ENCODE assay signal across 13 cellular contexts in the genomic region with DNA sequence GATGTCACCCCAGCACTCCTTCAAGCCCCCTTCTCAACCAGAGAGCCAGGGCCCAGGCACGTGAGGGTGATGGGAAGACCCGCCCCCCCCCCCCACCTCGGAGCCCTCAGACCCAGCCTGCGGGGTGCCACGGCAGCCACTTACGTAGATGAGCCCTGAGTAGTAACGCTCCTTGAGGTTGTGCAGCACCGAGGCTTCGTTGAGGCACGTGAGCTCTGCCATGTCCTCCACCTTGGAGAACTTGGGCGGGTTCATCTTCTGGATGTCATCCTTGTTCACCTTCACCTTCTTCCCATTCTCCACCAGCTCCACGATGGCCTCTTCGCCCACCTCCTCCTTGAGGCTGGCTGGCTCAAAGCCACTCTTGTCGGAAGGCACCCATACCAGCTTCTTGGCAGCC. TPM values are rescaled to one million over a fixed set of nuclear protein-coding genes. Genes with fewer than 3 reads are reported as not detected.
DNase-seq lines count a peak whose midpoint lies in the region; ATAC-seq and TF ChIP-seq lines count a peak whose summit lies in the region.
"Had no signal": no experiment of that assay in that cellular context is flagged by ENCODE, and none has a peak within 500 bp of the region (broad histone marks: within the 10 kb centered on the region; RNA-seq: fewer than 3 reads in every experiment).

No MANE protein-coding gene starts in this region.

- peak overlapping the region; percentile 91 for H3K27ac ChIP-seq in cardiac muscle cell
- peak overlapping the region; percentile 96 for H3K27ac ChIP-seq in muscle layer of colon (ENCODE audit: low read depth, low read length)
- peak overlapping the region; percentile 96 to 100 (median 98) for H3K27ac ChIP-seq in transverse colon
- H3K27ac ChIP-seq: BLaER1 treated with 17β-estradiol and CSF1 and Interleukin-3, amounts not matched to agents 10 nM and 100 nM; KMS-11 had no signal

- no peaks in the 10 kb centered on the region for H3K27me3 Mint-ChIP-seq in activated naive CD8-positive, alpha-beta T cell treated with anti-CD3 and anti-CD28 coated beads, Interleukin-2, amount 10 ng/mL, durations not matched to agents 7 days and 5 days

- no peaks in the 10 kb centered on the region for H3K9me3 Mint-ChIP-seq in activated naive CD8-positive, alpha-beta T cell treated with anti-CD3 and anti-CD28 coated beads, Interleukin-2, amount 10 ng/mL, durations not matched to agents 7 days and 5 days

- peaks cover 63% of the 10 kb centered on the region for H3K4me1 Mint-ChIP-seq in activated naive CD8-positive, alpha-beta T cell treated with anti-CD3 and anti-CD28 coated beads, Interleukin-2, amount 10 ng/mL, durations not matched to agents 7 days and 5 days

- in situ Hi-C loops in transverse colon (cut with MboI; ENCODE audit: low pct_ligation_motif_present in 1 of 4, low pct_unique_long_range_greater_than_20kb in 1 of 4, low sequenced_read_pairs in 3 of 4) = loop anchor here in 1 of 4 donors (10.0 kb wide), 1 partner anchor 64 kb away; no protein-coding TSS in a partner anchor

- POLR2A ChIA-PET in activated naive CD8-positive, alpha-beta T cell treated with anti-CD3 and anti-CD28 coated beads, Interleukin-2, amount 10 ng/mL, durations not matched to agents 7 days and 5 days (lab: Charles Lee) = interaction anchor here (0.8 to 1.1 kb wide), 4 partner anchors 15 to 133 kb away, joined by 3 to 4 read pairs (median 4); no protein-coding TSS in a partner anchor

- TF ChIP-seq POLR2A in transverse colon (IDR thresholded peaks at IDR 0.05) = no peak

- H3K4me3 ChIP-seq in cardiac muscle cell = no peak overlapping the region
- H3K4me3 ChIP-seq in muscle layer of colon (ENCODE audit: low read depth in 1 of 2, low read length in 2 of 2) = no peak overlapping the region
- H3K4me3 ChIP-seq in transverse colon = no peak overlapping the region
- H3K4me3 ChIP-seq: BLaER1 treated with 17β-estradiol and CSF1 and Interleukin-3, amounts not matched to agents 10 nM and 100 nM had no signal

- no peak for DNase-seq in cardiac muscle cell (ENCODE audit: low read depth in 1 of 2, low spot score in 1 of 2)
- no peak for DNase-seq in left cardiac atrium
- DNase-seq in activated naive CD8-positive, alpha-beta T cell treated with anti-CD3 and anti-CD28 coated beads, Interleukin-2, amount 10 ng/mL, durations not matched to agents 7 days and 5 days = no peak
- no peak for DNase-seq in transverse colon
- DNase-seq in islet precursor cell = no peak
- DNase-seq in DMS53 (lab: John Stamatoyannopoulos, UW) = no peak
- DNase-seq: activated gamma-delta T cell treated with Interleukin-2 at 50 U/mL for 16 hours, NCI-H2171, PC-3 had no signal

- no peak for ATAC-seq in left cardiac atrium
- no peak for ATAC-seq in activated naive CD8-positive, alpha-beta T cell treated with anti-CD3 and anti-CD28 coated beads, Interleukin-2, amount 10 ng/mL, durations not matched to agents 7 days and 5 days (ENCODE audit: low read depth)
- ATAC-seq in HG02588 (IDR thresholded peaks at IDR 0.05; ENCODE audit: unreplicated experiment) = no peak
- ATAC-seq: PC-3 had no signal

- no peak for TF ChIP-seq EP300 in transverse colon (IDR thresholded peaks at IDR 0.05; ENCODE audit: low read depth)

- H3K4me1 ChIP-seq in cardiac muscle cell (ENCODE audit: low read depth) (peaks cover 25% of the 10 kb centered on the region), muscle layer of colon (ENCODE audit: insufficient read depth, low read length) (peaks cover 81% of the 10 kb centered on the region), transverse colon (peaks cover 60 to 96% (median 69%) of the 10 kb centered on the region in 4 donors)

- H3K27me3 ChIP-seq in cardiac muscle cell (no peaks in the 10 kb centered on the region), muscle layer of colon (ENCODE audit: control insufficient read depth in 1 of 2, insufficient read depth in 2 of 2, low read length in 2 of 2) (no peaks in the 10 kb centered on the region), transverse colon (no peaks in the 10 kb centered on the region)
- H3K27me3 ChIP-seq: BLaER1 treated with 17β-estradiol and CSF1 and Interleukin-3, amounts not matched to agents 10 nM and 100 nM had no signal

- intact Hi-C loops in left cardiac atrium (cut with DNase I) = no loop called here
- intact Hi-C loops in transverse colon (cut with DNase I; ENCODE audit: low total_unique reads) = no loop called here

- H3K9me3 ChIP-seq in cardiac muscle cell (ENCODE audit: low read depth) (no peaks in the 10 kb centered on the region), muscle layer of colon (ENCODE audit: low read length) (no peaks in the 10 kb centered on the region), transverse colon (no peaks in the 10 kb centered on the region)
- H3K9me3 ChIP-seq: BLaER1 treated with 17β-estradiol and CSF1 and Interleukin-3, amounts not matched to agents 10 nM and 100 nM had no signal

- H3K9ac ChIP-seq in muscle layer of colon (ENCODE audit: low read length) = no peak overlapping the region
- H3K9ac ChIP-seq: BLaER1 treated with 17β-estradiol and CSF1 and Interleukin-3, amounts not matched to agents 10 nM and 100 nM; KMS-11 had no signal

- H3K36me3 ChIP-seq in cardiac muscle cell (no peaks in the 10 kb centered on the region), muscle layer of colon (ENCODE audit: insufficient read depth, low read length) (peaks cover 40% of the 10 kb centered on the region), transverse colon (peaks cover 0 to 11% (median 1%) of the 10 kb centered on the region in 4 donors)

- H3K36me3 Mint-ChIP-seq in activated naive CD8-positive, alpha-beta T cell treated with anti-CD3 and anti-CD28 coated beads, Interleukin-2, amount 10 ng/mL, durations not matched to agents 7 days and 5 days = peaks cover 18% of the 10 kb centered on the region

- H3K27ac Mint-ChIP-seq in activated naive CD8-positive, alpha-beta T cell treated with anti-CD3 and anti-CD28 coated beads, Interleukin-2, amount 10 ng/mL, durations not matched to agents 7 days and 5 days = peak overlapping the region; percentile 84

- TF ChIP-seq CTCF in cardiac muscle cell (IDR thresholded peaks at IDR 0.05; ENCODE audit: low read depth, low read length) (no peak), transverse colon (IDR thresholded peaks at IDR 0.05) (no peak)

- peak overlapping the region; percentile 56 for H3K4me3 Mint-ChIP-seq in activated naive CD8-positive, alpha-beta T cell treated with anti-CD3 and anti-CD28 coated beads, Interleukin-2, amount 10 ng/mL, durations not matched to agents 7 days and 5 days

- WGBS in transverse colon (ENCODE audit: low coverage in 1 of 2), 2 donors = 76% methylated on average over 14 of the region's 14 CpGs; no CpG with 5 or more reads in 1 of the 2 donors

RNA-seq across cellular contexts. Expression of gene MYH9, which starts 39.0 kb away (rescaled TPM):
- total RNA-seq in cardiac muscle cell (131 and 174 TPM in 2 replicates), left cardiac atrium (100 to 1,000 TPM; 225 to 367 TPM), transverse colon (100 to 1,000 TPM; 385 to 511 (median 460) TPM)
- polyA plus RNA-seq in cardiac muscle cell = 88.7 and 98.0 TPM in 2 replicates
- total RNA-seq in activated naive CD8-positive, alpha-beta T cell treated with anti-CD3 and anti-CD28 coated beads, Interleukin-2, amount 10 ng/mL, durations not matched to agents 7 days and 5 days = 100 to 1,000 TPM; 803 to 821 TPM
